In genomic region chr4:152629908-152630307, GRCh38 we compare ENCODE assay signal across 26 cellular contexts.
"Had no signal": no experiment of that assay in that cellular context is flagged by ENCODE, and none has a peak within 500 bp of the region (broad histone marks: within the 10 kb centered on the region; RNA-seq: fewer than 3 reads in every experiment).

No MANE protein-coding gene starts in this region.

- H3K4me2 ChIP-seq: neural progenitor cell, smooth muscle cell had no signal

- DNase-seq: hypothalamus; islet precursor cell; left ventricle myocardium inferior; midbrain; mucosa of descending colon; natural killer cell; nephron progenitor cell; ovary; right lobe of liver; stimulated activated CD4-positive, alpha-beta T cell treated with anti-CD3 and anti-CD28 coated beads, Interleukin-1b, Interleukin-23, amount 100 ng/mL, for 48 hours; stimulated activated CD4-positive, alpha-beta T cell treated with anti-CD3 and anti-CD28 coated beads, Interleukin-2, amount 100 ng/mL, for 48 hours; stimulated activated CD4-positive, alpha-beta T cell treated with anti-CD3 and anti-CD28 coated beads, Interleukin-4, amount 100 ng/mL, for 4 hours; stimulated activated CD8-positive, alpha-beta memory T cell treated with anti-CD3 and anti-CD28 coated beads, Interleukin-4, amount 100 ng/mL, for 48 hours; stimulated activated naive B cell treated with anti-CD40 and anti-IgM and Interleukin-4, amounts not matched to agents 10 μg/mL and 1 μg/mL and 100 μg/mL, for 72 hours; stimulated activated naive CD8-positive, alpha-beta T cell treated with anti-CD3 and anti-CD28 coated beads, Interleukin-15, Interleukin-2, amounts not matched to agents 100 U/mL and 50 U/mL, for 24 hours; stomach; testis; thyroid gland; transverse colon; upper lobe of left lung had no signal

- H3K4me3 ChIP-seq: left ventricle myocardium inferior, lung, mucosa of descending colon, neural progenitor cell, ovary, right atrium auricular region, right lobe of liver, smooth muscle cell, stomach, testis, thyroid gland, transverse colon, upper lobe of left lung, vagina had no signal

- H3K27ac ChIP-seq: left ventricle myocardium inferior, neural progenitor cell, ovary, right atrium auricular region, right lobe of liver, stomach, testis, thyroid gland, transverse colon, upper lobe of left lung, vagina had no signal

- ATAC-seq: mucosa of descending colon; natural killer cell; right lobe of liver; stimulated activated naive B cell treated with anti-CD40 and anti-IgM and Interleukin-4, amounts not matched to agents 10 μg/mL and 1 μg/mL and 100 μg/mL, for 72 hours; stimulated activated naive CD8-positive, alpha-beta T cell treated with anti-CD3 and anti-CD28 coated beads, Interleukin-15, Interleukin-2, amounts not matched to agents 100 U/mL and 50 U/mL, for 24 hours had no signal

- H3K9me3 Mint-ChIP-seq: natural killer cell; nephron progenitor cell; neural progenitor cell; stimulated activated naive B cell treated with anti-CD40 and anti-IgM and Interleukin-4, amounts not matched to agents 10 μg/mL and 1 μg/mL and 100 μg/mL, for 72 hours had no signal

- H3K27me3 ChIP-seq: neural progenitor cell, ovary, right atrium auricular region, right lobe of liver, stomach, testis, thyroid gland, transverse colon, upper lobe of left lung, vagina had no signal

- H3K36me3 Mint-ChIP-seq: natural killer cell, neural progenitor cell had no signal

- H3K27me3 Mint-ChIP-seq: progenitor cell of endocrine pancreas; stimulated activated naive B cell treated with anti-CD40 and anti-IgM and Interleukin-4, amounts not matched to agents 10 μg/mL and 1 μg/mL and 100 μg/mL, for 72 hours had no signal

- H3K36me3 ChIP-seq: left ventricle myocardium inferior, neural progenitor cell, ovary, right atrium auricular region, right lobe of liver, thyroid gland, transverse colon, upper lobe of left lung, vagina had no signal

- H2AFZ ChIP-seq: neural progenitor cell had no signal

- H3K9me3 ChIP-seq: left ventricle myocardium inferior, mucosa of descending colon, ovary, right atrium auricular region, right lobe of liver, stomach, testis, thyroid gland, transverse colon, upper lobe of left lung, vagina had no signal

- H3K4me3 Mint-ChIP-seq: natural killer cell; nephron progenitor cell; neural progenitor cell; stimulated activated naive B cell treated with anti-CD40 and anti-IgM and Interleukin-4, amounts not matched to agents 10 μg/mL and 1 μg/mL and 100 μg/mL, for 72 hours had no signal

- H3K9ac ChIP-seq: neural progenitor cell had no signal

- H3K4me1 ChIP-seq: left ventricle myocardium inferior, neural progenitor cell, right atrium auricular region, right lobe of liver, stomach, testis, thyroid gland, upper lobe of left lung, vagina had no signal

- H3K27ac Mint-ChIP-seq: natural killer cell; nephron progenitor cell; neural progenitor cell; progenitor cell of endocrine pancreas; stimulated activated naive B cell treated with anti-CD40 and anti-IgM and Interleukin-4, amounts not matched to agents 10 μg/mL and 1 μg/mL and 100 μg/mL, for 72 hours had no signal

- H3K4me1 Mint-ChIP-seq: natural killer cell; nephron progenitor cell; neural progenitor cell; stimulated activated naive B cell treated with anti-CD40 and anti-IgM and Interleukin-4, amounts not matched to agents 10 μg/mL and 1 μg/mL and 100 μg/mL, for 72 hours had no signal
